ENCODE assay signal across 14 cellular contexts in genomic region chr4:11426716-11427115, GRCh38. TPM values are rescaled to one million over a fixed set of nuclear protein-coding genes. Genes with fewer than 3 reads are reported as not detected.
DNase-seq lines count a peak whose midpoint lies in the region; ATAC-seq and TF ChIP-seq lines count a peak whose summit lies in the region.
"Had no signal": no experiment of that assay in that cellular context is flagged by ENCODE, and none has a peak within 500 bp of the region (broad histone marks: within the 10 kb centered on the region; RNA-seq: fewer than 3 reads in every experiment).

No MANE protein-coding gene starts in this region.

- BruUV-seq in Calu3 (replicated peaks; lab: Mats Ljungman, UMichigan) (no TSS peak), PC-9 (replicated peaks; lab: Mats Ljungman, UMichigan) (no TSS peak)

- no peak for TF ChIP-seq CTCF in Calu3 (IDR thresholded peaks at IDR 0.05; ENCODE audit: unreplicated experiment)
- no peak for TF ChIP-seq CTCF in PC-9 (conservative IDR thresholded peaks at IDR 0.05)
- no peak for TF ChIP-seq CTCF in foreskin keratinocyte (conservative IDR thresholded peaks at IDR 0.05)
- no peak for TF ChIP-seq CTCF in progenitor cell of endocrine pancreas (IDR thresholded peaks at IDR 0.05; ENCODE audit: unreplicated experiment)

- peaks cover 7% of the 10 kb centered on the region; the same call in 1 of the 2 replicates for H4K20me1 ChIP-seq in PC-9 (ENCODE audit: insufficient read depth)

- H3K27ac Mint-ChIP-seq in Calu3 (ENCODE audit: unreplicated experiment) (peak overlapping the region; percentile 73), progenitor cell of endocrine pancreas (no peak overlapping the region)
- no peak overlapping the region for H3K27ac Mint-ChIP-seq in activated T-helper 1 cell treated with anti-CD3 and anti-CD28 coated beads, Interleukin-12 subunit alpha, Interleukin-12 subunit beta, Interleukin-2, Interleukin-4 antibody, amounts not matched to agents 30 ng/mL and 10 ng/mL and 1 ng/mL, durations not matched to agents 14 hours and 24 hours and 36 hours

- peaks cover 8% of the 10 kb centered on the region for H3K4me1 Mint-ChIP-seq in Calu3 (ENCODE audit: low read depth, unreplicated experiment)
- H3K4me1 Mint-ChIP-seq in progenitor cell of endocrine pancreas (ENCODE audit: low read depth) = peaks cover 18% of the 10 kb centered on the region
- no peaks in the 10 kb centered on the region for H3K4me1 Mint-ChIP-seq in activated T-helper 1 cell treated with anti-CD3 and anti-CD28 coated beads, Interleukin-12 subunit alpha, Interleukin-12 subunit beta, Interleukin-2, Interleukin-4 antibody, amounts not matched to agents 30 ng/mL and 10 ng/mL and 1 ng/mL, durations not matched to agents 14 hours and 24 hours and 36 hours (ENCODE audit: low read depth)

- intact Hi-C loops in Calu3 (cut with micrococcal nuclease; ENCODE audit: unreplicated experiment) (loop anchor here (5.0 to 10.0 kb wide), 2 partner anchors 296 to 872 kb away; no protein-coding TSS in a partner anchor), PC-9 (cut with micrococcal nuclease; ENCODE audit: unreplicated experiment) (loop anchor here (5.0 kb wide), 2 partner anchors 41 to 844 kb away; no protein-coding TSS in a partner anchor)
- intact Hi-C loops in activated T-helper 1 cell treated with anti-CD3 and anti-CD28 coated beads, Interleukin-12 subunit alpha, Interleukin-12 subunit beta, Interleukin-2, Interleukin-4 antibody, amounts not matched to agents 30 ng/mL and 10 ng/mL and 1 ng/mL, durations not matched to agents 14 hours and 24 hours and 36 hours (cut with micrococcal nuclease) = loop anchor here (10.0 kb wide), 2 partner anchors 528 to 692 kb away; no protein-coding TSS in a partner anchor

- peaks cover 93% of the 10 kb centered on the region for H3K36me3 Mint-ChIP-seq in Calu3 (ENCODE audit: insufficient read depth, unreplicated experiment)
- H3K36me3 Mint-ChIP-seq in progenitor cell of endocrine pancreas (ENCODE audit: insufficient read depth) = no peaks in the 10 kb centered on the region
- no peaks in the 10 kb centered on the region for H3K36me3 Mint-ChIP-seq in activated T-helper 1 cell treated with anti-CD3 and anti-CD28 coated beads, Interleukin-12 subunit alpha, Interleukin-12 subunit beta, Interleukin-2, Interleukin-4 antibody, amounts not matched to agents 30 ng/mL and 10 ng/mL and 1 ng/mL, durations not matched to agents 14 hours and 24 hours and 36 hours (ENCODE audit: low read depth)
- H3K36me3 Mint-ChIP-seq: CD4-positive, CD25-positive, alpha-beta regulatory T cell had no signal

- POLR2A ChIA-PET in PC-9 (lab: Charles Lee; ENCODE audit: unreplicated experiment) = interaction anchor here (0.6 kb wide), 2 partner anchors 278 to 281 kb away, joined by 3 to 9 read pairs; no protein-coding TSS in a partner anchor

- peaks cover 11% of the 10 kb centered on the region; the same call in 1 of the 2 replicates for H3K36me3 ChIP-seq in PC-9 (ENCODE audit: low read depth)
- H3K36me3 ChIP-seq in SJCRH30 = no peaks in the 10 kb centered on the region

- no peaks in the 10 kb centered on the region for H3K9me3 ChIP-seq in PC-9 (ENCODE audit: insufficient read depth, low read depth)
- H3K9me3 ChIP-seq in SJCRH30 (replicated peaks) = no peaks in the 10 kb centered on the region

- H3K27me3 Mint-ChIP-seq in Calu3 (ENCODE audit: unreplicated experiment) (no peaks in the 10 kb centered on the region), progenitor cell of endocrine pancreas (peaks cover 46% of the 10 kb centered on the region)
- H3K27me3 Mint-ChIP-seq in activated T-helper 1 cell treated with anti-CD3 and anti-CD28 coated beads, Interleukin-12 subunit alpha, Interleukin-12 subunit beta, Interleukin-2, Interleukin-4 antibody, amounts not matched to agents 30 ng/mL and 10 ng/mL and 1 ng/mL, durations not matched to agents 14 hours and 24 hours and 36 hours (ENCODE audit: insufficient read depth) = peaks cover 45% of the 10 kb centered on the region

- no peaks in the 10 kb centered on the region for H3F3A ChIP-seq in PC-9 (ENCODE audit: insufficient read depth, low read depth)

- H3K27me3 ChIP-seq in PC-9 (ENCODE audit: insufficient read depth, low read depth) (no peaks in the 10 kb centered on the region), foreskin keratinocyte (no peaks in the 10 kb centered on the region), SJCRH30 (no peaks in the 10 kb centered on the region; the same call in 1 of the 2 replicates)

- ATAC-seq in foreskin keratinocyte = no peak

- H3K27ac ChIP-seq in PC-9 (no peak overlapping the region), foreskin keratinocyte (peak overlapping the region; percentile 86), SJCRH30 (no peak overlapping the region)
- H3K27ac ChIP-seq: KMS-11 had no signal

- CTCF ChIA-PET in Calu3 (lab: Charles Lee) = no interaction called here
- CTCF ChIA-PET in PC-9 (lab: Charles Lee) = no interaction called here

- no peak for DNase-seq in Calu3
- no peak for DNase-seq in PC-9
- DNase-seq in foreskin keratinocyte = no peak
- no peak for DNase-seq in progenitor cell of endocrine pancreas (ENCODE audit: low spot score, unreplicated experiment)
- DNase-seq in activated T-helper 1 cell treated with anti-CD3 and anti-CD28 coated beads, Interleukin-12 subunit alpha, Interleukin-12 subunit beta, Interleukin-2, Interleukin-4 antibody, amounts not matched to agents 30 ng/mL and 10 ng/mL and 1 ng/mL, durations not matched to agents 14 hours and 24 hours and 36 hours (ENCODE audit: low spot score) = no peak
- DNase-seq in NCI-H524 treated with DMSO at 0.1 percent for 48 hours (lab: John Stamatoyannopoulos, UW) = no peak
- DNase-seq in SKM-1 (lab: John Stamatoyannopoulos, UW; ENCODE audit: unreplicated experiment) = no peak
- no peak for DNase-seq in SJCRH30
- DNase-seq: CD4-positive, CD25-positive, alpha-beta regulatory T cell; dermis blood vessel endothelial cell; GOT3; hippocampal formation; SHP77 had no signal

- no peaks in the 10 kb centered on the region for H3K9me2 ChIP-seq in PC-9 (ENCODE audit: insufficient read depth)

- no peaks in the 10 kb centered on the region for H3K9me3 Mint-ChIP-seq in Calu3 (ENCODE audit: low read depth, unreplicated experiment)
- no peaks in the 10 kb centered on the region for H3K9me3 Mint-ChIP-seq in progenitor cell of endocrine pancreas (ENCODE audit: low read depth)
- no peaks in the 10 kb centered on the region for H3K9me3 Mint-ChIP-seq in activated T-helper 1 cell treated with anti-CD3 and anti-CD28 coated beads, Interleukin-12 subunit alpha, Interleukin-12 subunit beta, Interleukin-2, Interleukin-4 antibody, amounts not matched to agents 30 ng/mL and 10 ng/mL and 1 ng/mL, durations not matched to agents 14 hours and 24 hours and 36 hours
- H3K9me3 Mint-ChIP-seq: CD4-positive, CD25-positive, alpha-beta regulatory T cell had no signal

- H2AFZ ChIP-seq in PC-9 = no peak overlapping the region

- H3K79me2 ChIP-seq in PC-9 (ENCODE audit: low read depth) = peaks cover 83% of the 10 kb centered on the region

- H3K4me3 ChIP-seq in PC-9 (peak overlapping the region; percentile 89), SJCRH30 (no peak overlapping the region)

- peak overlapping the region; percentile 79 for H3K4me2 ChIP-seq in PC-9
- H3K4me2 ChIP-seq: KMS-11 had no signal

- H3K4me3 Mint-ChIP-seq in Calu3 (ENCODE audit: low read depth, unreplicated experiment) (peak overlapping the region; percentile 92), progenitor cell of endocrine pancreas (ENCODE audit: low read depth) (peak overlapping the region; percentile 82)
- no peak overlapping the region for H3K4me3 Mint-ChIP-seq in activated T-helper 1 cell treated with anti-CD3 and anti-CD28 coated beads, Interleukin-12 subunit alpha, Interleukin-12 subunit beta, Interleukin-2, Interleukin-4 antibody, amounts not matched to agents 30 ng/mL and 10 ng/mL and 1 ng/mL, durations not matched to agents 14 hours and 24 hours and 36 hours

- H3K4me1 ChIP-seq in PC-9 (replicated peaks; ENCODE audit: insufficient read depth) = peaks cover 25% of the 10 kb centered on the region
- H3K4me1 ChIP-seq in foreskin keratinocyte = peaks cover 19% of the 10 kb centered on the region
- H3K4me1 ChIP-seq in SJCRH30 = no peaks in the 10 kb centered on the region

RNA-seq across cellular contexts. Expression of gene HS3ST1, which starts 2.0 kb away (rescaled TPM):
- total RNA-seq in Calu3 (2022) (80.8 and 86.7 TPM in 2 replicates), PC-9 (2021) (12.3 and 12.8 TPM in 2 replicates), foreskin keratinocyte (7.1 and 8.5 TPM in 2 replicates), progenitor cell of endocrine pancreas (1.9 and 3.4 TPM in 2 replicates)
- polyA plus RNA-seq in foreskin keratinocyte = 5.1 and 5.8 TPM in 2 replicates
- 0.31 and 0.51 TPM in 2 replicates for total RNA-seq in activated T-helper 1 cell treated with anti-CD3 and anti-CD28 coated beads, Interleukin-12 subunit alpha, Interleukin-12 subunit beta, Interleukin-2, Interleukin-4 antibody, amounts not matched to agents 30 ng/mL and 10 ng/mL and 1 ng/mL, durations not matched to agents 14 hours and 24 hours and 36 hours
- not detected in 2 replicates for total RNA-seq in SJCRH30 (2014; rRNA removed; shearing (Covaris generic))
- total RNA-seq: CD4-positive, CD25-positive, alpha-beta regulatory T cell had no signal
